22 cellular contexts compared by ENCODE assay signal in genomic region chrX:7972586-7972985, GRCh38.
"Had no signal": no experiment of that assay in that cellular context is flagged by ENCODE, and none has a peak within 500 bp of the region (broad histone marks: within the 10 kb centered on the region; RNA-seq: fewer than 3 reads in every experiment).

No MANE protein-coding gene starts in this region.

- H3K4me3 ChIP-seq: esophagus muscularis mucosa, suprapubic skin, vagina had no signal

- DNase-seq: activated CD4-positive, alpha-beta T cell treated with anti-CD3 and anti-CD28 coated beads, Interleukin-2, amount 50 U/mL, for 1 hour; activated CD8-positive, alpha-beta memory T cell treated with anti-CD3 and anti-CD28 coated beads, Interleukin-2, amount 50 U/mL, for 4 hours; activated naive CD4-positive, alpha-beta T cell treated with anti-CD3 and anti-CD28 coated beads for 36 hours; activated naive CD8-positive, alpha-beta T cell treated with anti-CD3 and anti-CD28 coated beads, Interleukin-2, amount 50 U/mL, for 24 hours; activated T-cell treated with anti-CD3 and anti-CD28 coated beads, Interleukin-2, amount 50 U/mL, for 4 hours; aorta; cortex of kidney; effector CD4-positive, alpha-beta T cell; glutamatergic neuron; hippocampal formation; midbrain; nephron progenitor cell; nucleus accumbens; small intestine; stimulated activated CD4-positive, alpha-beta T cell treated with anti-CD3 and anti-CD28 coated beads, Interleukin-4, amount 100 ng/mL, for 1 hour; stimulated activated naive CD8-positive, alpha-beta T cell treated with anti-CD3 and anti-CD28 coated beads, Interleukin-15, amount 100 ng/mL, for 72 hours; trophoblast cell had no signal

- ATAC-seq: activated CD4-positive, CD25-positive, alpha-beta regulatory T cell treated with anti-CD3 and anti-CD28 coated beads, Interleukin-2, amount 50 U/mL, for 24 hours; activated naive CD8-positive, alpha-beta T cell treated with anti-CD3 and anti-CD28 coated beads, Interleukin-2, amount 50 U/mL, for 24 hours; activated T-cell treated with anti-CD3 and anti-CD28 coated beads, Interleukin-2, amount 50 U/mL, for 4 hours; left lobe of liver; stimulated activated naive CD8-positive, alpha-beta T cell treated with anti-CD3 and anti-CD28 coated beads, Interleukin-15, amount 100 ng/mL, for 72 hours had no signal
